Comparison of ENCODE assay signal across 6 cellular contexts in the genomic region with DNA sequence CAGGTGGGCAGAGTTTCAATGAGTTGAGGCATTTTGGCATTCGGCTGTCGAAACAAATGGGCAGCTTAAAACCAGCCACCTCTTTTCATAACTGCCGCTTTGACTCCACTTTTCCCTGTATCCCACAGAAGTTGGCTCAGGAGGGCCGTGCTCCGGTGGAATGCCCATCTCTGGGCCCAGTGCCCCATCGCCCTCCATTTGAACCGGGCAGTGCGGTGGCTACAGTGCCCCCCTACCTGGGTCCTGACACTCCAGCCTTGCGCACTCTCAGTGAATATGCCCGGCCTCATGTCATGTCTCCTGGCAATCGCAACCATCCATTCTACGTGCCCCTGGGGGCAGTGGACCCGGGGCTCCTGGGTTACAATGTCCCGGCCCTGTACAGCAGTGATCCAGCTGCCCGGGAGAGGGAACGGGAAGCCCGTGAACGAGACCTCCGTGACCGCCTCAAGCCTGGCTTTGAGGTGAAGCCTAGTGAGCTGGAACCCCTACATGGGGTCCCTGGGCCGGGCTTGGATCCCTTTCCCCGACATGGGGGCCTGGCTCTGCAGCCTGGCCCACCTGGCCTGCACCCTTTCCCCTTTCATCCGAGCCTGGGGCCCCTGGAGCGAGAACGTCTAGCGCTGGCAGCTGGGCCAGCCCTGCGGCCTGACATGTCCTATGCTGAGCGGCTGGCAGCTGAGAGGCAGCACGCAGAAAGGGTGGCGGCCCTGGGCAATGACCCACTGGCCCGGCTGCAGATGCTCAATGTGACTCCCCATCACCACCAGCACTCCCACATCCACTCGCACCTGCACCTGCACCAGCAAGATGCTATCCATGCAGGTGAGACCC. TPM values are rescaled to one million over a fixed set of nuclear protein-coding genes. Genes with fewer than 3 reads are reported as not detected.
A peak's percentile ranks its signal among the peaks of the same experiment; 100 is the strongest.
DNase-seq lines count a peak whose midpoint lies in the region; ATAC-seq and TF ChIP-seq lines count a peak whose summit lies in the region.

No MANE protein-coding gene starts in this region.

- H3K9me3 ChIP-seq in left lung, result no peaks in the 10 kb centered on the region

- TF ChIP-seq CTCF in AG09309 (IDR thresholded peaks at IDR 0.05; ENCODE audit: control insufficient read depth, insufficient read depth, low read depth, low read length, missing control alignments), result no peak
- TF ChIP-seq CTCF in WI38 (IDR thresholded peaks at IDR 0.05; ENCODE audit: low read depth, low read length), result no peak
- TF ChIP-seq CTCF in left lung (IDR thresholded peaks at IDR 0.05), result peak in 1 of 2 donors; percentile 31
- TF ChIP-seq CTCF in omental fat pad (IDR thresholded peaks at IDR 0.05), result no peak

- peaks cover 13 to 63% of the 10 kb centered on the region in 2 donors for H3K4me1 ChIP-seq in left lung

- DNase-seq in AG09309 (ENCODE audit: low read depth), result no peak
- DNase-seq in left lung, result peak; percentile 37 to 76
- DNase-seq in omental fat pad (ENCODE audit: low spot score), result no peak
- no peak for DNase-seq in NCI-H1092 treated with DMSO at 0.1 percent for 48 hours (lab: John Stamatoyannopoulos, UW)

- peak overlapping the region; percentile 93 to 94 for H3K27ac ChIP-seq in left lung

- H3K4me3 ChIP-seq in AG09309 (ENCODE audit: control insufficient read depth, low read depth, low read length), result peak overlapping the region; percentile 49
- peak overlapping the region; percentile 58 for H3K4me3 ChIP-seq in WI38 (ENCODE audit: low read depth, low read length)
- H3K4me3 ChIP-seq in left lung, result peak overlapping the region; percentile 56 to 63

- peaks cover 0 to 68% of the 10 kb centered on the region in 2 donors for H3K36me3 ChIP-seq in left lung

- no peak for ATAC-seq in left lung
- ATAC-seq in omental fat pad (ENCODE audit: low FRiP score), result no peak
- ATAC-seq in HG03108 (IDR thresholded peaks at IDR 0.05; ENCODE audit: unreplicated experiment), result no peak

- intact Hi-C loops in left lung (cut with DNase I), result no loop called here

- no peaks in the 10 kb centered on the region for H3K27me3 ChIP-seq in left lung

RNA-seq across cellular contexts. Expression of gene RNU7-1, which starts 5.0 kb away (rescaled TPM):
- total RNA-seq in left lung, result not detected
- total RNA-seq in omental fat pad, result not detected

RNA-seq across cellular contexts. Expression of gene C12orf57, which starts 5.3 kb away (rescaled TPM):
- total RNA-seq in left lung, result 100 to 1,000 TPM; 159 to 194 TPM
- 100 to 1,000 TPM; 280 to 555 (median 413) TPM for total RNA-seq in omental fat pad

RNA-seq across cellular contexts. Expression of gene ATN1, which starts 10.8 kb away (rescaled TPM):
- total RNA-seq in left lung (100 to 1,000 TPM in 1 of 2 donors, 10 to 100 TPM in 1; 96.9 to 107 TPM), omental fat pad (10 to 100 TPM; 46.2 to 93.5 (median 59.4) TPM)

RNA-seq across cellular contexts. Expression of gene PTPN6, which starts 12.6 kb away (rescaled TPM):
- 100 to 1,000 TPM in 1 of 2 donors, 10 to 100 TPM in 1; 74.6 to 145 TPM for total RNA-seq in left lung
- 10 to 100 TPM; 19.8 to 42.3 (median 35.9) TPM for total RNA-seq in omental fat pad

RNA-seq across cellular contexts. Expression of gene ENO2, which starts 24.2 kb away (rescaled TPM):
- 10 to 100 TPM; 42.3 to 50.0 TPM for total RNA-seq in left lung
- 10 to 100 TPM in 1 of 4 donors, 1 to 10 TPM in 3; 3.5 to 14.3 (median 5.2) TPM for total RNA-seq in omental fat pad

Comparison
In these comparisons a context has a peak if more than half of its experiments do, and no peak if none do; other contexts are left out.
1. DNase-seq: peak in left lung (2 of 2); none in AG09309 (single experiment), omental fat pad (single experiment) and NCI-H1092 treated with DMSO at 0.1 percent for 48 hours (single experiment).
2. Peak in every context shown above with its lines, with median percentiles within 50 percentile points of each other: H3K4me3 ChIP-seq.